In genomic region chr2:190607014-190607597, GRCh38 we compare ENCODE assay signal across 11 cellular contexts. TPM values are rescaled to one million over a fixed set of nuclear protein-coding genes. Genes with fewer than 3 reads are reported as not detected.
DNase-seq lines count a peak whose midpoint lies in the region; ATAC-seq, FAIRE-seq and TF ChIP-seq lines count a peak whose summit lies in the region.
"Had no signal": no experiment of that assay in that cellular context is flagged by ENCODE, and none has a peak within 500 bp of the region (broad histone marks: within the 10 kb centered on the region; RNA-seq: fewer than 3 reads in every experiment).

No MANE protein-coding gene starts in this region.

- CTCF ChIA-PET in Calu3 (lab: Charles Lee): no interaction called here

- H3K9me3 Mint-ChIP-seq in Calu3 (ENCODE audit: low read depth, unreplicated experiment) (no peaks in the 10 kb centered on the region), astrocyte (ENCODE audit: unreplicated experiment) (peaks cover 2% of the 10 kb centered on the region)
- H3K9me3 Mint-ChIP-seq: effector memory CD8-positive, alpha-beta T cell had no signal

- FAIRE-seq in astrocyte (lab: Jason Lieb, UNC): no peak

- peak; percentile 70 for ATAC-seq in HG02885 (IDR thresholded peaks at IDR 0.05; ENCODE audit: poor library complexity, unreplicated experiment)
- ATAC-seq in GM18858 (IDR thresholded peaks at IDR 0.05; ENCODE audit: unreplicated experiment): no peak
- ATAC-seq in HG03135 (IDR thresholded peaks at IDR 0.05; ENCODE audit: unreplicated experiment): no peak
- ATAC-seq: effector memory CD8-positive, alpha-beta T cell; upper lobe of right lung had no signal

- no peaks in the 10 kb centered on the region for H3K36me3 ChIP-seq in astrocyte (ENCODE audit: insufficient read depth, low read length)
- H3K36me3 ChIP-seq in transverse colon: no peaks in the 10 kb centered on the region
- H3K36me3 ChIP-seq: upper lobe of right lung had no signal

- intact Hi-C loops in Calu3 (cut with micrococcal nuclease; ENCODE audit: unreplicated experiment): no loop called here
- intact Hi-C loops in transverse colon (cut with DNase I; ENCODE audit: low total_unique reads): no loop called here

- no peaks in the 10 kb centered on the region for H3K79me2 ChIP-seq in astrocyte (ENCODE audit: insufficient read depth, low read length)

- H3K4me1 ChIP-seq in astrocyte (ENCODE audit: insufficient read depth, low read length) (peaks cover 12% of the 10 kb centered on the region), transverse colon (no peaks in the 10 kb centered on the region)
- H3K4me1 ChIP-seq: upper lobe of right lung had no signal

- peak overlapping the region; percentile 77 for H3K27ac Mint-ChIP-seq in Calu3 (ENCODE audit: unreplicated experiment)
- H3K27ac Mint-ChIP-seq in astrocyte (ENCODE audit: unreplicated experiment): peak overlapping the region; percentile 15
- H3K27ac Mint-ChIP-seq: effector memory CD8-positive, alpha-beta T cell had no signal

- no peak for TF ChIP-seq CTCF in Calu3 (IDR thresholded peaks at IDR 0.05; ENCODE audit: unreplicated experiment)
- no peak for TF ChIP-seq CTCF in astrocyte (IDR thresholded peaks at IDR 0.05; ENCODE audit: insufficient read depth, low read depth, low read length)
- no peak for TF ChIP-seq CTCF in transverse colon (IDR thresholded peaks at IDR 0.05)

- no TSS peak for BruUV-seq in Calu3 (replicated peaks; lab: Mats Ljungman, UMichigan)

- H3K27ac ChIP-seq in astrocyte (ENCODE audit: low read depth, low read length) (peak overlapping the region; percentile 91), transverse colon (no peak overlapping the region)
- H3K27ac ChIP-seq: C4-2B, upper lobe of right lung had no signal

- TF ChIP-seq POLR2A in transverse colon (IDR thresholded peaks at IDR 0.05): no peak

- H3K4me3 Mint-ChIP-seq in Calu3 (ENCODE audit: low read depth, unreplicated experiment) (no peak overlapping the region), astrocyte (ENCODE audit: unreplicated experiment) (no peak overlapping the region)
- H3K4me3 Mint-ChIP-seq: effector memory CD8-positive, alpha-beta T cell had no signal

- in situ Hi-C loops in transverse colon (cut with MboI; ENCODE audit: low pct_ligation_motif_present in 1 of 4, low pct_unique_long_range_greater_than_20kb in 1 of 4, low sequenced_read_pairs in 3 of 4): no loop called here

- peak overlapping the region; percentile 80 for H3K4me2 ChIP-seq in astrocyte (ENCODE audit: low read length)

- H3K27me3 Mint-ChIP-seq in Calu3 (ENCODE audit: unreplicated experiment) (no peaks in the 10 kb centered on the region), astrocyte (ENCODE audit: low read depth, unreplicated experiment) (no peaks in the 10 kb centered on the region)
- H3K27me3 Mint-ChIP-seq: effector memory CD8-positive, alpha-beta T cell had no signal

- H3K9me3 ChIP-seq in astrocyte (ENCODE audit: insufficient read depth, low read depth, low read length): no peaks in the 10 kb centered on the region
- no peaks in the 10 kb centered on the region for H3K9me3 ChIP-seq in transverse colon
- H3K9me3 ChIP-seq: upper lobe of right lung had no signal

- TF ChIP-seq EP300 in transverse colon (IDR thresholded peaks at IDR 0.05; ENCODE audit: low read depth): no peak

- WGBS in transverse colon (ENCODE audit: low coverage in 1 of 2), 2 donors: 49 to 75% methylated on average over 3 to 4 of the region's 4 CpGs

- H3K36me3 Mint-ChIP-seq in Calu3 (ENCODE audit: insufficient read depth, unreplicated experiment): no peaks in the 10 kb centered on the region
- H3K36me3 Mint-ChIP-seq in astrocyte (ENCODE audit: low read depth, unreplicated experiment): no peaks in the 10 kb centered on the region

- H3K9ac ChIP-seq in astrocyte (ENCODE audit: low read length): peak overlapping the region; percentile 71

- H3K4me3 ChIP-seq in astrocyte (ENCODE audit: insufficient read depth, low read depth, low read length) (no peak overlapping the region), transverse colon (no peak overlapping the region)
- H3K4me3 ChIP-seq: upper lobe of right lung had no signal

- DNase-seq in Calu3 (no peak), astrocyte (ENCODE audit: low read depth) (peak; percentile 99), kidney glomerular epithelial cell (lab: John Stamatoyannopoulos, UW) (peak; percentile 61), transverse colon (no peak)
- no peak for DNase-seq in activated CD4-positive, alpha-beta T cell treated with anti-CD3 and anti-CD28 coated beads for 1 hour
- DNase-seq: effector memory CD8-positive, alpha-beta T cell; upper lobe of right lung had no signal

- peak overlapping the region; percentile 6 for H2AFZ ChIP-seq in astrocyte (ENCODE audit: low read depth, low read length)

- H3K4me1 Mint-ChIP-seq in Calu3 (ENCODE audit: low read depth, unreplicated experiment) (peaks cover 35% of the 10 kb centered on the region), astrocyte (ENCODE audit: low read depth, unreplicated experiment) (peaks cover 10% of the 10 kb centered on the region)

- H3K27me3 ChIP-seq in astrocyte (ENCODE audit: insufficient read depth, low read length): no peaks in the 10 kb centered on the region
- no peaks in the 10 kb centered on the region for H3K27me3 ChIP-seq in transverse colon
- H3K27me3 ChIP-seq: upper lobe of right lung had no signal

- H4K20me1 ChIP-seq in astrocyte (ENCODE audit: insufficient read depth, low read length): no peaks in the 10 kb centered on the region

RNA-seq across cellular contexts. Expression of gene NAB1, which starts 41.8 kb away (rescaled TPM):
- 39.7 and 52.1 TPM in 2 replicates for total RNA-seq in Calu3 (2022)
- 24.2 and 25.4 TPM in 2 replicates for total RNA-seq in astrocyte
- total RNA-seq in transverse colon: 10 to 100 TPM; 34.3 to 63.9 (median 38.4) TPM

Comparison
In these comparisons a context has a peak if more than half of its experiments do, and no peak if none do; other contexts are left out.
1. DNase-seq: peak in astrocyte (single experiment) and kidney glomerular epithelial cell (single experiment); none in Calu3 (single experiment), activated CD4-positive, alpha-beta T cell treated with anti-CD3 and anti-CD28 coated beads for 1 hour (single experiment) and transverse colon (single experiment).